ENCODE assay signal across 11 cellular contexts in genomic region chr18:21443776-21444464, GRCh38.
DNase-seq lines count a peak whose midpoint lies in the region; TF ChIP-seq lines count a peak whose summit lies in the region.
"Had no signal": no experiment of that assay in that cellular context is flagged by ENCODE, and none has a peak within 500 bp of the region (broad histone marks: within the 10 kb centered on the region; RNA-seq: fewer than 3 reads in every experiment).

No MANE protein-coding gene starts in this region.

- peak; percentile 5 for DNase-seq in Caki2 (ENCODE audit: low read depth)
- peak; percentile 47 for DNase-seq in astrocyte of the hippocampus (ENCODE audit: low read depth, low spot score)
- DNase-seq in mesenchymal stem cell: no peak
- DNase-seq in KBM-7: no peak
- DNase-seq in Calu3: no peak
- no peak for DNase-seq in NCI-H510A (lab: John Stamatoyannopoulos, UW)
- DNase-seq in progenitor cell of endocrine pancreas (ENCODE audit: low spot score, unreplicated experiment): no peak
- DNase-seq: CD4-positive, alpha-beta T cell; KG1 had no signal

- no peak overlapping the region for H3K14ac ChIP-seq in mesenchymal stem cell (ENCODE audit: low read length in 2 of 2)

- H2AK5ac ChIP-seq in mesenchymal stem cell (ENCODE audit: low read length, severe bottlenecking): no peak overlapping the region

- intact Hi-C loops in Calu3 (cut with micrococcal nuclease; ENCODE audit: unreplicated experiment): loop anchor here (1.0 to 5.0 kb wide), 4 partner anchors 52 to 249 kb away; partner anchors contain the start of gene GREB1L

- H3K4me1 Mint-ChIP-seq in Calu3 (ENCODE audit: low read depth, unreplicated experiment) (peaks cover 26% of the 10 kb centered on the region), progenitor cell of endocrine pancreas (ENCODE audit: low read depth) (no peaks in the 10 kb centered on the region)

- no peak overlapping the region for H3K4ac ChIP-seq in mesenchymal stem cell (ENCODE audit: low read depth in 1 of 2, low read length in 2 of 2)

- no peak for TF ChIP-seq CTCF in Calu3 (IDR thresholded peaks at IDR 0.05; ENCODE audit: unreplicated experiment)
- TF ChIP-seq CTCF in progenitor cell of endocrine pancreas (IDR thresholded peaks at IDR 0.05; ENCODE audit: unreplicated experiment): no peak

- CTCF ChIA-PET in Calu3 (lab: Charles Lee): interaction anchor here (1.6 kb wide), 1 partner anchor 249 kb away, joined by 7 read pairs; no protein-coding TSS in a partner anchor

- in situ Hi-C loops in Caki2 (cut with HindIII; ENCODE audit: low pct_unique_long_range_greater_than_20kb, low sequenced_read_pairs) (no loop called here), KBM-7 (cut with MboI; ENCODE audit: low pct_unique_long_range_greater_than_20kb, low sequenced_read_pairs) (loop anchor here (25.0 kb wide), 1 partner anchor 232 kb away; no protein-coding TSS in a partner anchor)

- no peak overlapping the region for H3K4me2 ChIP-seq in mesenchymal stem cell (ENCODE audit: low read length, poor library complexity, severe bottlenecking)

- 90% methylated on average over 9 of the region's 9 CpGs for WGBS in mesenchymal stem cell

- H2BK120ac ChIP-seq in mesenchymal stem cell (ENCODE audit: low read depth, low read length): no peak overlapping the region

- H3K9me3 Mint-ChIP-seq in Calu3 (ENCODE audit: low read depth, unreplicated experiment) (no peaks in the 10 kb centered on the region), progenitor cell of endocrine pancreas (ENCODE audit: low read depth) (no peaks in the 10 kb centered on the region)
- H3K9me3 Mint-ChIP-seq: CD4-positive, alpha-beta T cell had no signal

- H2AFZ ChIP-seq in mesenchymal stem cell (ENCODE audit: low read depth, low read length): no peak overlapping the region

- H2BK5ac ChIP-seq in mesenchymal stem cell (ENCODE audit: low read depth, low read length, poor library complexity, severe bottlenecking): no peak overlapping the region

- H3K27me3 ChIP-seq in mesenchymal stem cell (ENCODE audit: control insufficient read depth in 1 of 2, insufficient read depth in 1 of 2, low read length in 2 of 2) (no peaks in the 10 kb centered on the region), skeletal muscle tissue (ENCODE audit: control insufficient read depth in 3 of 3, insufficient read depth in 3 of 3, low read length in 3 of 3) (no peaks in the 10 kb centered on the region)
- H3K27me3 ChIP-seq: Peyer's patch had no signal

- no peak overlapping the region for H2BK12ac ChIP-seq in mesenchymal stem cell (ENCODE audit: low read length in 2 of 2)

- H3K27me3 Mint-ChIP-seq in Calu3 (ENCODE audit: unreplicated experiment) (no peaks in the 10 kb centered on the region), progenitor cell of endocrine pancreas (no peaks in the 10 kb centered on the region)

- H2BK15ac ChIP-seq in mesenchymal stem cell (ENCODE audit: low read depth, poor library complexity, severe bottlenecking): no peak overlapping the region

- H3K79me1 ChIP-seq in mesenchymal stem cell (replicated peaks; ENCODE audit: low read length, poor library complexity, severe bottlenecking): no peaks in the 10 kb centered on the region

- no peak overlapping the region for H3K18ac ChIP-seq in mesenchymal stem cell (ENCODE audit: low read depth in 1 of 2, low read length in 2 of 2)

- H3K4me1 ChIP-seq in mesenchymal stem cell (ENCODE audit: control insufficient read depth, insufficient read depth, low read depth, low read length): peaks cover 4% of the 10 kb centered on the region
- peaks cover 23 to 37% (median 27%) of the 10 kb centered on the region in 3 donors for H3K4me1 ChIP-seq in skeletal muscle tissue (ENCODE audit: control insufficient read depth in 3 of 3, insufficient read depth in 3 of 3, low read length in 3 of 3)
- H3K4me1 ChIP-seq: Peyer's patch had no signal

- peak overlapping the region; percentile 38 for H3K27ac ChIP-seq in mesenchymal stem cell (ENCODE audit: low read length, poor library complexity, severe bottlenecking)
- no peak overlapping the region for H3K27ac ChIP-seq in skeletal muscle tissue (ENCODE audit: low read depth, low read length)
- H3K27ac ChIP-seq: Peyer's patch had no signal

- H3K36me3 Mint-ChIP-seq in Calu3 (ENCODE audit: insufficient read depth, unreplicated experiment) (no peaks in the 10 kb centered on the region), progenitor cell of endocrine pancreas (ENCODE audit: insufficient read depth) (no peaks in the 10 kb centered on the region)

- peak overlapping the region in 1 of 2 experiments; percentile 37 for H3K4me3 ChIP-seq in mesenchymal stem cell (ENCODE audit: insufficient read depth in 1 of 2, low read depth in 1 of 2, low read length in 2 of 2)
- no peak overlapping the region for H3K4me3 ChIP-seq in skeletal muscle tissue (ENCODE audit: low read length in 3 of 3)
- H3K4me3 ChIP-seq: Peyer's patch had no signal

- no peak overlapping the region for H4K91ac ChIP-seq in mesenchymal stem cell (ENCODE audit: low read length)

- H3K36me3 ChIP-seq in mesenchymal stem cell (ENCODE audit: control insufficient read depth in 1 of 2, insufficient read depth in 2 of 2, low read depth in 1 of 2, low read length in 2 of 2) (no peaks in the 10 kb centered on the region), skeletal muscle tissue (ENCODE audit: control insufficient read depth in 3 of 3, insufficient read depth in 3 of 3, low read length in 3 of 3) (peaks cover 5 to 6% (median 6%) of the 10 kb centered on the region in 3 donors)
- H3K36me3 ChIP-seq: Peyer's patch had no signal

- H4K8ac ChIP-seq in mesenchymal stem cell (ENCODE audit: low read length): no peak overlapping the region

- H3K9ac ChIP-seq in mesenchymal stem cell (ENCODE audit: low read length): peak overlapping the region; percentile 58
- peak overlapping the region; percentile 10 to 34 (median 22) for H3K9ac ChIP-seq in skeletal muscle tissue (ENCODE audit: low read depth in 1 of 3, low read length in 3 of 3)

- no TSS peak for BruUV-seq in Calu3 (replicated peaks; lab: Mats Ljungman, UMichigan)

- H3K27ac Mint-ChIP-seq in Calu3 (ENCODE audit: unreplicated experiment) (no peak overlapping the region), progenitor cell of endocrine pancreas (no peak overlapping the region)
- H3K27ac Mint-ChIP-seq: CD4-positive, alpha-beta T cell had no signal

- H3K4me3 Mint-ChIP-seq in Calu3 (ENCODE audit: low read depth, unreplicated experiment) (no peak overlapping the region), progenitor cell of endocrine pancreas (ENCODE audit: low read depth) (no peak overlapping the region)
- H3K4me3 Mint-ChIP-seq: CD4-positive, alpha-beta T cell had no signal

- H3K23ac ChIP-seq in mesenchymal stem cell (ENCODE audit: low read length in 2 of 2): no peak overlapping the region

- H3K9me3 ChIP-seq in mesenchymal stem cell (ENCODE audit: control insufficient read depth, low read length) (no peaks in the 10 kb centered on the region), skeletal muscle tissue (ENCODE audit: control insufficient read depth in 3 of 3, low read length in 3 of 3) (no peaks in the 10 kb centered on the region)
- H3K9me3 ChIP-seq: Peyer's patch had no signal

Comparison
In these comparisons a context has a peak if more than half of its experiments do, and no peak if none do; other contexts are left out.
1. DNase-seq: peak in Caki2 (single experiment) and astrocyte of the hippocampus (single experiment); none in mesenchymal stem cell (single experiment), KBM-7 (single experiment), Calu3 (single experiment), NCI-H510A (single experiment) and progenitor cell of endocrine pancreas (single experiment).